Comparison of ENCODE assay signal across 23 cellular contexts in genomic region chr3:64827391-64827790, GRCh38.
DNase-seq lines count a peak whose midpoint lies in the region; ATAC-seq and TF ChIP-seq lines count a peak whose summit lies in the region.
"Had no signal": no experiment of that assay in that cellular context is flagged by ENCODE, and none has a peak within 500 bp of the region (broad histone marks: within the 10 kb centered on the region; RNA-seq: fewer than 3 reads in every experiment).

No MANE protein-coding gene starts in this region.

- H3K27me3 ChIP-seq in MM.1S (replicated peaks; ENCODE audit: insufficient read depth, low read length) = no peaks in the 10 kb centered on the region
- H3K27me3 ChIP-seq in trophoblast cell (ENCODE audit: insufficient read depth, low read length) = no peaks in the 10 kb centered on the region

- H3K4me3 ChIP-seq in MM.1S (ENCODE audit: low read length) (no peak overlapping the region), trophoblast cell (ENCODE audit: low read depth, low read length) (no peak overlapping the region)
- H3K4me3 ChIP-seq: SK-N-MC had no signal

- H3K27ac ChIP-seq in MM.1S (ENCODE audit: low read length) (no peak overlapping the region), trophoblast cell (ENCODE audit: low read depth, low read length) (no peak overlapping the region)
- H3K27ac ChIP-seq: SK-N-MC had no signal

- no peaks in the 10 kb centered on the region for H3K9me3 Mint-ChIP-seq in mesothelial cell of epicardium
- H3K9me3 Mint-ChIP-seq: T-helper 2 cell treated with Interferon-gamma antibody and Interleukin-4, amounts not matched to agents 5 μg/mL and 100 μg/mL, for 36 hours had no signal

- H4K12ac ChIP-seq in trophoblast cell (ENCODE audit: low read depth, low read length) = no peak overlapping the region

- ATAC-seq in GM18907 (IDR thresholded peaks at IDR 0.05; ENCODE audit: unreplicated experiment) (peak; percentile 82), GM21529 (IDR thresholded peaks at IDR 0.05; ENCODE audit: unreplicated experiment) (peak; percentile 51), GM21367 (IDR thresholded peaks at IDR 0.05; ENCODE audit: unreplicated experiment) (no peak), HG03108 (IDR thresholded peaks at IDR 0.05; ENCODE audit: unreplicated experiment) (no peak)

- no peak overlapping the region for H2AK5ac ChIP-seq in trophoblast cell (ENCODE audit: low read length)

- peak overlapping the region; percentile 14 for H3K27ac Mint-ChIP-seq in mesothelial cell of epicardium
- H3K27ac Mint-ChIP-seq: CD14-positive monocyte; HFFc6; T-helper 2 cell treated with Interferon-gamma antibody and Interleukin-4, amounts not matched to agents 5 μg/mL and 100 μg/mL, for 36 hours had no signal

- H3K9me3 ChIP-seq in MM.1S (replicated peaks; ENCODE audit: insufficient read depth, low read length) (no peaks in the 10 kb centered on the region), trophoblast cell (ENCODE audit: insufficient read depth, low read depth, low read length) (no peaks in the 10 kb centered on the region)

- H3K4ac ChIP-seq in trophoblast cell (ENCODE audit: low read depth, low read length) = no peak overlapping the region

- H3K4me2 ChIP-seq in MM.1S (ENCODE audit: low read depth, low read length) (peak overlapping the region; percentile 6; the same call in 1 of the 2 replicates), trophoblast cell (ENCODE audit: low read length) (no peak overlapping the region)

- no peak for TF ChIP-seq CTCF in MM.1S (IDR thresholded peaks at IDR 0.05; ENCODE audit: low read length)
- TF ChIP-seq CTCF in mesothelial cell of epicardium (IDR thresholded peaks at IDR 0.05; ENCODE audit: unreplicated experiment) = no peak

- no peaks in the 10 kb centered on the region for H3K79me2 ChIP-seq in MM.1S (ENCODE audit: low read length)
- H3K79me2 ChIP-seq in trophoblast cell (ENCODE audit: control insufficient read depth, insufficient read depth, low read length, poor library complexity) = no peaks in the 10 kb centered on the region

- no peaks in the 10 kb centered on the region for H4K20me1 ChIP-seq in MM.1S (ENCODE audit: insufficient read depth, low read length)

- no peak overlapping the region for H2BK5ac ChIP-seq in trophoblast cell (ENCODE audit: low read depth, low read length, poor library complexity)

- no peaks in the 10 kb centered on the region for H3K36me3 Mint-ChIP-seq in mesothelial cell of epicardium
- H3K36me3 Mint-ChIP-seq: CD14-positive monocyte had no signal

- no CpG with 5 or more reads among the region's 2 CpGs for WGBS in trophoblast cell (ENCODE audit: extremely low coverage, insufficient coverage, insufficient read length)

- no peaks in the 10 kb centered on the region for H3F3A ChIP-seq in MM.1S (ENCODE audit: insufficient read depth, low read length)

- no peaks in the 10 kb centered on the region for H3K36me3 ChIP-seq in MM.1S (replicated peaks; ENCODE audit: insufficient read depth, low read length)
- no peaks in the 10 kb centered on the region for H3K36me3 ChIP-seq in trophoblast cell (ENCODE audit: control insufficient read depth in 1 of 2, insufficient read depth in 2 of 2, low read length in 2 of 2)

- H2AFZ ChIP-seq in MM.1S (ENCODE audit: low read length) (0 out of 2 replicates have a peak overlapping the region, but pooled peaks have one; percentile 11), trophoblast cell (ENCODE audit: insufficient read depth, low read length, poor library complexity) (no peak overlapping the region)

- H2BK12ac ChIP-seq in trophoblast cell (ENCODE audit: low read length) = no peak overlapping the region

- peaks cover 38% of the 10 kb centered on the region for H3K4me1 Mint-ChIP-seq in mesothelial cell of epicardium
- H3K4me1 Mint-ChIP-seq: CD14-positive monocyte had no signal

- H3K79me1 ChIP-seq in trophoblast cell (ENCODE audit: low read length) = peaks cover 2% of the 10 kb centered on the region

- H3K23ac ChIP-seq in trophoblast cell (ENCODE audit: low read length) = no peak overlapping the region

- H4K8ac ChIP-seq in trophoblast cell (ENCODE audit: low read depth, low read length) = no peak overlapping the region

- H3K9me2 ChIP-seq in MM.1S (replicated peaks; ENCODE audit: insufficient read depth, low read length) = no peaks in the 10 kb centered on the region

- peaks cover 10% of the 10 kb centered on the region; the same call in 1 of the 2 replicates for H3K4me1 ChIP-seq in MM.1S (ENCODE audit: low read length)
- H3K4me1 ChIP-seq in trophoblast cell (ENCODE audit: control insufficient read depth in 1 of 2, insufficient read depth in 2 of 2, low read length in 2 of 2) = no peaks in the 10 kb centered on the region

- H3K4me3 Mint-ChIP-seq in mesothelial cell of epicardium = no peak overlapping the region
- H3K4me3 Mint-ChIP-seq: CD14-positive monocyte; HFFc6; T-helper 2 cell treated with Interferon-gamma antibody and Interleukin-4, amounts not matched to agents 5 μg/mL and 100 μg/mL, for 36 hours had no signal

- H3K18ac ChIP-seq in trophoblast cell (ENCODE audit: low read length) = no peak overlapping the region

- DNase-seq in MM.1S (peak; percentile 48), mesothelial cell of epicardium (ENCODE audit: low spot score in 2 of 2, unreplicated experiment in 2 of 2) (no peak), NCI-H2171 (lab: John Stamatoyannopoulos, UW) (no peak), trophoblast cell (no peak)
- DNase-seq: AML-193, GDM1, H7, HFFc6, KBM-7, NCI-H1105 treated with DMSO at 0.1 percent for 48 hours, NCI-H1694, NCI-H226, NCI-H524, NCI-H82, OCI-M1, SHP77 had no signal

- no peak overlapping the region for H3K14ac ChIP-seq in trophoblast cell (ENCODE audit: low read length)

- no peak overlapping the region for H2BK120ac ChIP-seq in trophoblast cell (ENCODE audit: insufficient read depth, low read length, poor library complexity)

- no peaks in the 10 kb centered on the region for H3K27me3 Mint-ChIP-seq in mesothelial cell of epicardium (ENCODE audit: low read depth)

- no peak overlapping the region for H4K91ac ChIP-seq in trophoblast cell (ENCODE audit: low read depth, low read length)

- H3K9ac ChIP-seq in MM.1S (ENCODE audit: low read length) = no peak overlapping the region
- no peak overlapping the region for H3K9ac ChIP-seq in trophoblast cell (ENCODE audit: low read length)

Comparison
In these comparisons a context has a peak if more than half of its experiments do, and no peak if none do; other contexts are left out.
1. ATAC-seq: peak in GM18907 (single experiment) and GM21529 (single experiment); none in GM21367 (single experiment) and HG03108 (single experiment).